In the genomic region with DNA sequence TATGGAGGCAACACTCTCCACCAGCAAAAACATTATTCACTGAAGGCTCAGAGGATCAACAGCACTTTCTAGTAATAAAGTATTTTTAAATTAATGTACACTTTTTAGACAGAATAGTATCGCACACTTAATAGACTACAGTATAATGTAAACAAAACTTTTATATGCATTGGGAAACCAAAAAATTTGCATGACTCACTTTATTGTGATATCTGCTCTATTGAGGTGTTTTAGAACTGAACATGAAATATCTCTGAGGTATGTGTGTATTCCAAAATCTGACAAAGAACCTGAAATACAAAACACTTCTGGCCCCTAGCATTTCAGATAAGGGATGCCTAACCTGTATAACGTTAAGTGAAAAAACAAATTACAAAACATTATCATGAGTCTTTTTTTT, we compare ENCODE assay signal across 27 cellular contexts.
"Had no signal": no experiment of that assay in that cellular context is flagged by ENCODE, and none has a peak within 500 bp of the region (broad histone marks: within the 10 kb centered on the region; RNA-seq: fewer than 3 reads in every experiment).

No MANE protein-coding gene starts in this region.

- H3K27me3 ChIP-seq: neural progenitor cell, ovary, right lobe of liver, sigmoid colon, stomach, thyroid gland, tibial nerve, upper lobe of left lung, vagina had no signal

- H3K27me3 Mint-ChIP-seq: progenitor cell of endocrine pancreas had no signal

- DNase-seq: occipital lobe; ovary; posterior cingulate gyrus; psoas muscle; right cardiac atrium; right lobe of liver; sigmoid colon; small intestine; stimulated activated CD4-positive, alpha-beta T cell treated with anti-CD3 and anti-CD28 coated beads, Interleukin-15, amount 100 ng/mL, for 24 hours; stimulated activated CD4-positive, alpha-beta T cell treated with anti-CD3 and anti-CD28 coated beads, Interleukin-2, amount 100 ng/mL, for 24 hours; stimulated activated CD4-positive, alpha-beta T cell treated with anti-CD3 and anti-CD28 coated beads, Interleukin-2, amount 100 ng/mL, for 48 hours; stimulated activated CD4-positive, alpha-beta T cell treated with anti-CD3 and anti-CD28 coated beads, Interleukin-4, amount 100 ng/mL, for 24 hours; stimulated activated naive B cell treated with anti-CD40 and anti-IgM and Interleukin-4, amounts not matched to agents 10 μg/mL and 1 μg/mL and 100 μg/mL, for 72 hours; stimulated activated naive CD4-positive, alpha-beta T cell treated with Interleukin-2 at 50 U/mL for 16 hours; stomach; thyroid gland; upper lobe of left lung had no signal

- H3K4me3 Mint-ChIP-seq: nephron; neural progenitor cell; stimulated activated effector memory CD8-positive, alpha-beta T cell treated with anti-CD3 and anti-CD28 coated beads, Interleukin-12 subunit alpha, Interleukin-12 subunit beta, amount 100 ng/mL, for 72 hours; stimulated activated naive B cell treated with anti-CD40 and anti-IgM and Interleukin-4, amounts not matched to agents 10 μg/mL and 1 μg/mL and 100 μg/mL, for 72 hours; stimulated activated naive CD8-positive, alpha-beta T cell treated with anti-CD3 and anti-CD28 coated beads, Interleukin-15, Interleukin-2, amounts not matched to agents 100 ng/mL and 50 ng/mL, for 24 hours had no signal

- H3K9me3 ChIP-seq: ovary, psoas muscle, right lobe of liver, sigmoid colon, thoracic aorta, thyroid gland, upper lobe of left lung, vagina had no signal

- H3K4me1 Mint-ChIP-seq: stimulated activated effector memory CD8-positive, alpha-beta T cell treated with anti-CD3 and anti-CD28 coated beads, Interleukin-12 subunit alpha, Interleukin-12 subunit beta, amount 100 ng/mL, for 72 hours; stimulated activated naive B cell treated with anti-CD40 and anti-IgM and Interleukin-4, amounts not matched to agents 10 μg/mL and 1 μg/mL and 100 μg/mL, for 72 hours had no signal

- H3K9ac ChIP-seq: neural progenitor cell, parathyroid adenoma had no signal

- FAIRE-seq: small intestine, urothelium cell line had no signal

- H3K79me2 ChIP-seq: parathyroid adenoma had no signal

- H2AFZ ChIP-seq: neural progenitor cell, parathyroid adenoma had no signal

- H3K4me2 ChIP-seq: neural progenitor cell had no signal

- H3K36me3 ChIP-seq: neural progenitor cell, ovary, right lobe of liver, thoracic aorta, thyroid gland, vagina had no signal

- H3K4me1 ChIP-seq: parathyroid adenoma, psoas muscle had no signal

- H3K27ac ChIP-seq: neural progenitor cell, ovary, parathyroid adenoma, psoas muscle, right lobe of liver, sigmoid colon, stomach, thoracic aorta, thyroid gland, tibial nerve, upper lobe of left lung, vagina had no signal

- ATAC-seq: psoas muscle; right cardiac atrium; right lobe of liver; stimulated activated effector memory CD8-positive, alpha-beta T cell treated with anti-CD3 and anti-CD28 coated beads, Interleukin-12 subunit alpha, Interleukin-12 subunit beta, amount 100 ng/mL, for 72 hours; stimulated activated naive B cell treated with anti-CD40 and anti-IgM and Interleukin-4, amounts not matched to agents 10 μg/mL and 1 μg/mL and 100 μg/mL, for 72 hours had no signal

- H3K36me3 Mint-ChIP-seq: stimulated activated effector memory CD8-positive, alpha-beta T cell treated with anti-CD3 and anti-CD28 coated beads, Interleukin-12 subunit alpha, Interleukin-12 subunit beta, amount 100 ng/mL, for 72 hours; stimulated activated naive B cell treated with anti-CD40 and anti-IgM and Interleukin-4, amounts not matched to agents 10 μg/mL and 1 μg/mL and 100 μg/mL, for 72 hours had no signal

- H3K27ac Mint-ChIP-seq: nephron; neural progenitor cell; progenitor cell of endocrine pancreas; stimulated activated effector memory CD8-positive, alpha-beta T cell treated with anti-CD3 and anti-CD28 coated beads, Interleukin-12 subunit alpha, Interleukin-12 subunit beta, amount 100 ng/mL, for 72 hours; stimulated activated naive B cell treated with anti-CD40 and anti-IgM and Interleukin-4, amounts not matched to agents 10 μg/mL and 1 μg/mL and 100 μg/mL, for 72 hours; stimulated activated naive CD8-positive, alpha-beta T cell treated with anti-CD3 and anti-CD28 coated beads, Interleukin-15, Interleukin-2, amounts not matched to agents 100 ng/mL and 50 ng/mL, for 24 hours had no signal

- H3K4me3 ChIP-seq: neural progenitor cell, ovary, psoas muscle, right lobe of liver, sigmoid colon, stomach, thoracic aorta, thyroid gland, tibial nerve, upper lobe of left lung, vagina had no signal

- H3K9me3 Mint-ChIP-seq: stimulated activated effector memory CD8-positive, alpha-beta T cell treated with anti-CD3 and anti-CD28 coated beads, Interleukin-12 subunit alpha, Interleukin-12 subunit beta, amount 100 ng/mL, for 72 hours; stimulated activated naive B cell treated with anti-CD40 and anti-IgM and Interleukin-4, amounts not matched to agents 10 μg/mL and 1 μg/mL and 100 μg/mL, for 72 hours; stimulated activated naive CD8-positive, alpha-beta T cell treated with anti-CD3 and anti-CD28 coated beads, Interleukin-15, Interleukin-2, amounts not matched to agents 100 ng/mL and 50 ng/mL, for 24 hours had no signal
